Comparison of ENCODE assay signal across 1 cellular context in the genomic region with DNA sequence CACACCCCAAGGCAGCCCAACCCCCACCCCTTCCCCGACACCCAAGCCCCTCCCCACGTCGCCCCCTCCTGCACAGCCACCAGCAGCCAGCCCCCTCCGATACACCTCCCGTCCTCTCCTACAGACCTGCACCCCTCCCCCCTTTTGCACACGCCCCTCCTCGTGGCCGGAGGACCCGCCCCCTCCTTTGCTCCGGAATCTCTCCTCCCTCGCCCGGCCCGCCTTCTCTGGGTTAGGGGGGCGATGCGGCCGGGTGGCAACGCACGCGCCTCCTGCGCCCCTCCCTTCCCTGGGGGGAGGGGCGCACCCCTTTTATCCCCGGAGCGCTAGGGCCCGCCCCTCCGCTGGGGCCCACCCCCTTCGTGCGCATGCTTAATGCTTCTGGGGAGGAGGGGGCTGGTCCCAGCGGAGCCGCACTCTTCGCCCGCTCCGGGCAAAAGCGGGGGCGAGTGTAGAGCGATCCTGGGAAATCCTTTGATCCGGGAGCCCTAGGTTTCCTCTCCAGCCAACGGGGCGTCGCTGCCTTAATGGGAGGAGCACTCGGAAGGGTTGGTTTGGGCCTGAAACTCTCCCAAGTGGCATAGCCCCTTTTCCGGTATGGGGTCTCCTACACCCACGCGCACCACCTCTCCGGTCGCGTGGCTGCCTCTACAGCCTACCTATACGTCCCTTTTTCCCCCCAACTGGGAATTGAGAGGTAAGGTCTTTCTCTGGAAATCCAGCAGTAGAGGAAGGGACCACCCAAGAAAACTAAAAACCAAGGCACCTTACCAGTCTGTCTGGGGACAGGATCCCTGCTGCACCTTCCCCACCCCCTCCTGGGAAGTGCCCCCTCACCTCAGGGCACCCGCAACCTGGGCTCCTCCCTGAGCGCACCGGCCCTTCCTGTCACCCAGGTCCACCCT.
A peak's percentile ranks its signal among the peaks of the same experiment; 100 is the strongest.
TF ChIP-seq lines count a peak whose summit lies in the region.

No MANE protein-coding gene starts in this region.

TF ChIP-seq in K562, 482 proteins besides CTCF, POLR2A, EP300 and RAD21 (continued from another document):
- TF ChIP-seq, protein P1, sequence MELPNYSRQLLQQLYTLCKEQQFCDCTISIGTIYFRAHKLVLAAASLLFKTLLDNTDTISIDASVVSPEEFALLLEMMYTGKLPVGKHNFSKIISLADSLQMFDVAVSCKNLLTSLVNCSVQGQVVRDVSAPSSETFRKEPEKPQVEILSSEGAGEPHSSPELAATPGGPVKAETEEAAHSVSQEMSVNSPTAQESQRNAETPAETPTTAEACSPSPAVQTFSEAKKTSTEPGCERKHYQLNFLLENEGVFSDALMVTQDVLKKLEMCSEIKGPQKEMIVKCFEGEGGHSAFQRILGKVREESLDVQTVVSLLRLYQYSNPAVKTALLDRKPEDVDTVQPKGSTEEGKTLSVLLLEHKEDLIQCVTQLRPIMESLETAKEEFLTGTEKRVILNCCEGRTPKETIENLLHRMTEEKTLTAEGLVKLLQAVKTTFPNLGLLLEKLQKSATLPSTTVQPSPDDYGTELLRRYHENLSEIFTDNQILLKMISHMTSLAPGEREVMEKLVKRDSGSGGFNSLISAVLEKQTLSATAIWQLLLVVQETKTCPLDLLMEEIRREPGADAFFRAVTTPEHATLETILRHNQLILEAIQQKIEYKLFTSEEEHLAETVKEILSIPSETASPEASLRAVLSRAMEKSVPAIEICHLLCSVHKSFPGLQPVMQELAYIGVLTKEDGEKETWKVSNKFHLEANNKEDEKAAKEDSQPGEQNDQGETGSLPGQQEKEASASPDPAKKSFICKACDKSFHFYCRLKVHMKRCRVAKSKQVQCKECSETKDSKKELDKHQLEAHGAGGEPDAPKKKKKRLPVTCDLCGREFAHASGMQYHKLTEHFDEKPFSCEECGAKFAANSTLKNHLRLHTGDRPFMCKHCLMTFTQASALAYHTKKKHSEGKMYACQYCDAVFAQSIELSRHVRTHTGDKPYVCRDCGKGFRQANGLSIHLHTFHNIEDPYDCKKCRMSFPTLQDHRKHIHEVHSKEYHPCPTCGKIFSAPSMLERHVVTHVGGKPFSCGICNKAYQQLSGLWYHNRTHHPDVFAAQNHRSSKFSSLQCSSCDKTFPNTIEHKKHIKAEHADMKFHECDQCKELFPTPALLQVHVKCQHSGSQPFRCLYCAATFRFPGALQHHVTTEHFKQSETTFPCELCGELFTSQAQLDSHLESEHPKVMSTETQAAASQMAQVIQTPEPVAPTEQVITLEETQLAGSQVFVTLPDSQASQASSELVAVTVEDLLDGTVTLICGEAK (IDR thresholded peaks at IDR 0.05) = 0 out of 2 replicates have a peak, but pooled peaks have one; percentile 14
- TF ChIP-seq, protein P1 (CRISPR knock-in tag; IDR thresholded peaks at IDR 0.05) = no peak
- TF ChIP-seq, protein P2, sequence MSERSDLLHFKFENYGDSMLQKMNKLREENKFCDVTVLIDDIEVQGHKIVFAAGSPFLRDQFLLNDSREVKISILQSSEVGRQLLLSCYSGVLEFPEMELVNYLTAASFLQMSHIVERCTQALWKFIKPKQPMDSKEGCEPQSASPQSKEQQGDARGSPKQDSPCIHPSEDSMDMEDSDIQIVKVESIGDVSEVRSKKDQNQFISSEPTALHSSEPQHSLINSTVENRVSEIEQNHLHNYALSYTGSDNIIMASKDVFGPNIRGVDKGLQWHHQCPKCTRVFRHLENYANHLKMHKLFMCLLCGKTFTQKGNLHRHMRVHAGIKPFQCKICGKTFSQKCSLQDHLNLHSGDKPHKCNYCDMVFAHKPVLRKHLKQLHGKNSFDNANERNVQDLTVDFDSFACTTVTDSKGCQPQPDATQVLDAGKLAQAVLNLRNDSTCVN (CRISPR knock-in tag; IDR thresholded peaks at IDR 0.05) = no peak
- no peak for TF ChIP-seq ZNF133 (CRISPR knock-in tag; IDR thresholded peaks at IDR 0.05)
